ENCODE assay signal across 8 cellular contexts in the genomic region with DNA sequence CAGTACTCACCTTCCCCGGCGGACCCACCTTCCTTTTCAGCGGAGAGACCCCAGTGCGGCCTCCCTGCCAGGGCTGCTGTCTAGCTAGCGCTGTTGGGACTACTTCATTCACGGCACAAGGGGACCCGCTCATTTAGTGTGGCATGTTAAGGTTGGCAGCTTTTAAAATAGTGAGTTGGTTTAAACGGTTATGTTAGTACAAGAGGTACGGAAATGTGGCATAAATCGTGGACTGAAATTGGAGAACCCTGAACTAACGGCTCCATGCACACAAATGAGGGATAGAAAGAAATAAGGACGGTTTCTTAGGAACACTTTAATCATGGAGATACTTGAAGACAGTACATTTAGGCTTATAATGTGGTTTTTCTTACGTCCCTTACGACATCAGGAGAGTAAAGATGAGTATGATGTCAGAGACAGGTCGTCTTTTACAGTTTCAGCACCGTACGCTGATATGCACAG. TPM values are rescaled to one million over a fixed set of nuclear protein-coding genes. Genes with fewer than 3 reads are reported as not detected.
A peak's percentile ranks its signal among the peaks of the same experiment; 100 is the strongest.
DNase-seq lines count a peak whose midpoint lies in the region; ATAC-seq and TF ChIP-seq lines count a peak whose summit lies in the region.

No MANE protein-coding gene starts in this region.

- ATAC-seq in HG03457 (IDR thresholded peaks at IDR 0.05; ENCODE audit: unreplicated experiment) (peak; percentile 0), GM21786 (IDR thresholded peaks at IDR 0.05; ENCODE audit: unreplicated experiment) (no peak)

- peaks cover 7% of the 10 kb centered on the region for H3K36me3 Mint-ChIP-seq in T-helper 1 cell treated with Interleukin-12 subunit alpha and Interleukin-12 subunit beta and Interleukin-4 antibody, amounts not matched to agents 30 μg/mL and 1 μg/mL, for 36 hours (ENCODE audit: low read depth)
- peaks cover 41% of the 10 kb centered on the region for H3K36me3 Mint-ChIP-seq in nephron progenitor cell (ENCODE audit: low read depth)

- peak overlapping the region; percentile 100 for H3K27ac Mint-ChIP-seq in T-helper 1 cell treated with Interleukin-12 subunit alpha and Interleukin-12 subunit beta and Interleukin-4 antibody, amounts not matched to agents 30 μg/mL and 1 μg/mL, for 36 hours
- H3K27ac Mint-ChIP-seq in nephron progenitor cell: peak overlapping the region; percentile 66

- DNase-seq in stimulated activated CD8-positive, alpha-beta memory T cell treated with anti-CD3 and anti-CD28 coated beads, Interleukin-12 subunit alpha, Interleukin-12 subunit beta, amount 100 ng/mL, for 1 hour (ENCODE audit: low read depth): peak; percentile 5
- no peak for DNase-seq in stimulated activated CD8-positive, alpha-beta memory T cell treated with anti-CD3 and anti-CD28 coated beads, Interleukin-4, amount 100 ng/mL, for 48 hours
- no peak for DNase-seq in epithelial cell of proximal tubule (ENCODE audit: low read depth)
- DNase-seq in nephron progenitor cell: no peak
- no peak for DNase-seq in stimulated activated CD4-positive, alpha-beta T cell treated with anti-CD3 and anti-CD28 coated beads, Interleukin-15, amount 100 ng/mL, for 24 hours

- no peaks in the 10 kb centered on the region for H3K9me3 Mint-ChIP-seq in T-helper 1 cell treated with Interleukin-12 subunit alpha and Interleukin-12 subunit beta and Interleukin-4 antibody, amounts not matched to agents 30 μg/mL and 1 μg/mL, for 36 hours
- no peaks in the 10 kb centered on the region for H3K9me3 Mint-ChIP-seq in nephron progenitor cell

- H3K4me3 ChIP-seq in epithelial cell of proximal tubule (ENCODE audit: low read depth, low read length): peak overlapping the region; percentile 87

- H3K27me3 Mint-ChIP-seq in T-helper 1 cell treated with Interleukin-12 subunit alpha and Interleukin-12 subunit beta and Interleukin-4 antibody, amounts not matched to agents 30 μg/mL and 1 μg/mL, for 36 hours (ENCODE audit: low read depth): no peaks in the 10 kb centered on the region
- peaks cover 2% of the 10 kb centered on the region for H3K27me3 Mint-ChIP-seq in nephron progenitor cell (ENCODE audit: low read depth, poor library complexity)

- H3K4me1 Mint-ChIP-seq in T-helper 1 cell treated with Interleukin-12 subunit alpha and Interleukin-12 subunit beta and Interleukin-4 antibody, amounts not matched to agents 30 μg/mL and 1 μg/mL, for 36 hours (ENCODE audit: low read depth): peaks cover 27% of the 10 kb centered on the region
- H3K4me1 Mint-ChIP-seq in nephron progenitor cell: peaks cover 40% of the 10 kb centered on the region

- TF ChIP-seq CTCF in epithelial cell of proximal tubule (conservative IDR thresholded peaks at IDR 0.05; ENCODE audit: low read depth, low read length) (no peak), nephron progenitor cell (IDR thresholded peaks at IDR 0.05) (no peak)

- H3K4me3 Mint-ChIP-seq in T-helper 1 cell treated with Interleukin-12 subunit alpha and Interleukin-12 subunit beta and Interleukin-4 antibody, amounts not matched to agents 30 μg/mL and 1 μg/mL, for 36 hours: peak overlapping the region; percentile 100
- peak overlapping the region; percentile 88 for H3K4me3 Mint-ChIP-seq in nephron progenitor cell

RNA-seq across cellular contexts. Expression of a gene that starts 0.8 kb away (rescaled TPM):
- 10.3 and 21.4 TPM in 2 replicates for total RNA-seq in epithelial cell of proximal tubule

RNA-seq across cellular contexts. Expression of a gene that starts 0.8 kb away (rescaled TPM):
- total RNA-seq in epithelial cell of proximal tubule: 52.5 and 80.5 TPM in 2 replicates
